Comparison of ENCODE assay signal across 16 cellular contexts in the genomic region with DNA sequence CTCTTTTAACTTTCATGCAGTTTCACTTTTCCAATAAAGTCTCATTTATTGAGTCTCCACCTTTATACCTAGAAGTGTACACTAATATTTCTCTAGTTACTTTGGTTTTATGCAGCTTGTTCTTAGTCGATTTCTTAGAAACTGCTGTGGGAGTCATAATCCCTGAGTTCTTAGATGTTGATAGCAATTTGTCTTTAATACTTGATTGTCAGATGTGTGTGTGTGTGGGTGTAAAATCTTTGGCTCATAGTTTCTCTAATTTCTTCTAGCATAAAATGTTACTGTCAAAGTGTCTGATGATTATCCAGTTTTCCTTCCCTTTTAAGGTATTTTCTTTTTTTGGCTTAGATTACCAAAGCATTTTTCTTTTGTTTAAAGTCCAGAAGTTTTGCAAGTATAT.
A peak's percentile ranks its signal among the peaks of the same experiment; 100 is the strongest.
DNase-seq lines count a peak whose midpoint lies in the region; ATAC-seq, FAIRE-seq and TF ChIP-seq lines count a peak whose summit lies in the region.
"Had no signal": no experiment of that assay in that cellular context is flagged by ENCODE, and none has a peak within 500 bp of the region (broad histone marks: within the 10 kb centered on the region; RNA-seq: fewer than 3 reads in every experiment).

No MANE protein-coding gene starts in this region.

- no peaks in the 10 kb centered on the region for H3K9me1 ChIP-seq in keratinocyte (ENCODE audit: control insufficient read depth, extremely low read depth, insufficient read depth, low read length)

- no peak overlapping the region for H3K4me3 Mint-ChIP-seq in GM23338
- H3K4me3 Mint-ChIP-seq: CD4-positive, alpha-beta T cell; IgD-negative memory B cell had no signal

- H3K9me2 ChIP-seq in GM23338 (ENCODE audit: insufficient read depth), result no peaks in the 10 kb centered on the region

- TF ChIP-seq CTCF in GM23338 (conservative IDR thresholded peaks at IDR 0.05; ENCODE audit: low read depth in 2 of 2) (no peak), keratinocyte (optimal IDR thresholded peaks at IDR 0.05 in 1 of 3, IDR thresholded peaks at IDR 0.05 in 1 of 3, conservative IDR thresholded peaks at IDR 0.05 in 1 of 3; ENCODE audit: extremely low read depth in 1 of 3, insufficient read depth in 2 of 3, low read length in 3 of 3) (no peak), omental fat pad (IDR thresholded peaks at IDR 0.05) (no peak), upper lobe of left lung (IDR thresholded peaks at IDR 0.05) (no peak)

- H3K36me3 ChIP-seq in GM23338 (ENCODE audit: insufficient read depth) (no peaks in the 10 kb centered on the region), keratinocyte (ENCODE audit: control insufficient read depth in 2 of 2, extremely low read depth in 1 of 2, insufficient read depth in 2 of 2, low read length in 2 of 2) (no peaks in the 10 kb centered on the region), upper lobe of left lung (no peaks in the 10 kb centered on the region)

- no peaks in the 10 kb centered on the region for H3K27me3 Mint-ChIP-seq in GM23338 (ENCODE audit: insufficient read depth, low read depth, poor library complexity)
- H3K27me3 Mint-ChIP-seq: CD4-positive, alpha-beta T cell; IgD-negative memory B cell had no signal

- no peaks in the 10 kb centered on the region for H3K36me3 Mint-ChIP-seq in GM23338 (ENCODE audit: low read depth)
- H3K36me3 Mint-ChIP-seq: IgD-negative memory B cell had no signal

- H3K4me2 ChIP-seq in GM23338, result no peak overlapping the region
- no peak overlapping the region for H3K4me2 ChIP-seq in keratinocyte (ENCODE audit: control insufficient read depth, extremely low read depth, insufficient read depth, low read depth, low read length)

- H3F3A ChIP-seq in GM23338 (replicated peaks; ENCODE audit: low read depth), result no peaks in the 10 kb centered on the region

- no peaks in the 10 kb centered on the region for H3K9me3 ChIP-seq in keratinocyte (ENCODE audit: control insufficient read depth, low read depth, low read length)
- no peaks in the 10 kb centered on the region for H3K9me3 ChIP-seq in upper lobe of left lung
- H3K9me3 ChIP-seq: Caco-2 had no signal

- dilution Hi-C loops in keratinocyte (cut with MboI; ENCODE audit: extremely low pct_ligation_motif_present, low sequenced_read_pairs), result no loop called here

- ATAC-seq in GM23338 (no peak), omental fat pad (ENCODE audit: low FRiP score) (peak; percentile 54), upper lobe of left lung (ENCODE audit: low FRiP score in 2 of 2) (no peak)

- H3K4me1 ChIP-seq in GM23338 (ENCODE audit: insufficient read depth) (no peaks in the 10 kb centered on the region), keratinocyte (ENCODE audit: control insufficient read depth, extremely low read depth, insufficient read depth, low read length) (no peaks in the 10 kb centered on the region), upper lobe of left lung (no peaks in the 10 kb centered on the region)
- H3K4me1 ChIP-seq: Caco-2 had no signal

- H3K4me3 ChIP-seq in GM23338 (no peak overlapping the region), keratinocyte (ENCODE audit: control insufficient read depth in 2 of 3, extremely low read depth in 1 of 3, insufficient read depth in 2 of 3, low read depth in 1 of 3, low read length in 3 of 3) (no peak overlapping the region), upper lobe of left lung (no peak overlapping the region)

- H3K27me3 ChIP-seq in GM23338 (ENCODE audit: insufficient read depth), result no peaks in the 10 kb centered on the region
- H3K27me3 ChIP-seq in keratinocyte (ENCODE audit: control insufficient read depth, extremely low read depth, insufficient read depth, low read length), result no peaks in the 10 kb centered on the region
- H3K27me3 ChIP-seq in upper lobe of left lung, result no peaks in the 10 kb centered on the region

- FAIRE-seq in keratinocyte (lab: Jason Lieb, UNC), result peak; percentile 9
- FAIRE-seq: D721Med, GM12891, HTR-8/SVneo had no signal

- no peak overlapping the region for H3K27ac ChIP-seq in GM23338 (ENCODE audit: low read depth)
- no peak overlapping the region for H3K27ac ChIP-seq in keratinocyte (ENCODE audit: control insufficient read depth, insufficient read depth, low read length)
- no peak overlapping the region for H3K27ac ChIP-seq in upper lobe of left lung
- H3K27ac ChIP-seq: C4-2B had no signal

- 56 to 66% methylated on average over 1 of the region's 1 CpG for WGBS in upper lobe of left lung, 2 donors

- H2AFZ ChIP-seq in GM23338, result peak overlapping the region; percentile 33; the same call in 1 of the 2 replicates
- no peak overlapping the region for H2AFZ ChIP-seq in keratinocyte (ENCODE audit: control insufficient read depth, low read length)

- no peaks in the 10 kb centered on the region for H3K4me1 Mint-ChIP-seq in GM23338
- H3K4me1 Mint-ChIP-seq: IgD-negative memory B cell had no signal

- TF ChIP-seq POLR2A in upper lobe of left lung (IDR thresholded peaks at IDR 0.05), result no peak

- H3K27ac Mint-ChIP-seq in GM23338, result no peak overlapping the region
- H3K27ac Mint-ChIP-seq: CD4-positive, alpha-beta T cell; IgD-negative memory B cell had no signal

- H3K9ac ChIP-seq in keratinocyte (ENCODE audit: control insufficient read depth, extremely low read depth, insufficient read depth, low read length), result no peak overlapping the region

- no peaks in the 10 kb centered on the region for H4K20me1 ChIP-seq in GM23338 (replicated peaks; ENCODE audit: insufficient read depth)
- H4K20me1 ChIP-seq in keratinocyte (ENCODE audit: control insufficient read depth, extremely low read depth, insufficient read depth, low read length), result no peaks in the 10 kb centered on the region

- DNase-seq in GM23338 (ENCODE audit: low spot score) (no peak), keratinocyte (ENCODE audit: low read depth, low spot score) (no peak), omental fat pad (ENCODE audit: low spot score) (no peak), activated T-cell treated with anti-CD3 and anti-CD28 coated beads for 4 hours (no peak), NCI-H510A (lab: John Stamatoyannopoulos, UW) (no peak), upper lobe of left lung (no peak)
- DNase-seq: AML-193; Caco-2; CD4-positive, alpha-beta T cell; GOT3; H7 had no signal

- no peak for TF ChIP-seq EP300 in upper lobe of left lung (IDR thresholded peaks at IDR 0.05)

- H3K79me2 ChIP-seq in GM23338 (replicated peaks; ENCODE audit: insufficient read depth), result no peaks in the 10 kb centered on the region
- H3K79me2 ChIP-seq in keratinocyte (ENCODE audit: control insufficient read depth, insufficient read depth, low read length), result no peaks in the 10 kb centered on the region

- H3K9me3 Mint-ChIP-seq in GM23338, result no peaks in the 10 kb centered on the region
- H3K9me3 Mint-ChIP-seq: CD4-positive, alpha-beta T cell had no signal

TF ChIP-seq in GM23338, 12 proteins besides CTCF, POLR2A, EP300 and RAD21 (continues in another document):
- no peak for TF ChIP-seq ZNF331 (CRISPR knock-in tag; IDR thresholded peaks at IDR 0.05; ENCODE audit: low read depth)
- no peak for TF ChIP-seq CREB1 (CRISPR knock-in tag; IDR thresholded peaks at IDR 0.05; ENCODE audit: low read depth)
- TF ChIP-seq JUNB (IDR thresholded peaks at IDR 0.05; ENCODE audit: unreplicated experiment), result no peak
- TF ChIP-seq, protein P1, sequence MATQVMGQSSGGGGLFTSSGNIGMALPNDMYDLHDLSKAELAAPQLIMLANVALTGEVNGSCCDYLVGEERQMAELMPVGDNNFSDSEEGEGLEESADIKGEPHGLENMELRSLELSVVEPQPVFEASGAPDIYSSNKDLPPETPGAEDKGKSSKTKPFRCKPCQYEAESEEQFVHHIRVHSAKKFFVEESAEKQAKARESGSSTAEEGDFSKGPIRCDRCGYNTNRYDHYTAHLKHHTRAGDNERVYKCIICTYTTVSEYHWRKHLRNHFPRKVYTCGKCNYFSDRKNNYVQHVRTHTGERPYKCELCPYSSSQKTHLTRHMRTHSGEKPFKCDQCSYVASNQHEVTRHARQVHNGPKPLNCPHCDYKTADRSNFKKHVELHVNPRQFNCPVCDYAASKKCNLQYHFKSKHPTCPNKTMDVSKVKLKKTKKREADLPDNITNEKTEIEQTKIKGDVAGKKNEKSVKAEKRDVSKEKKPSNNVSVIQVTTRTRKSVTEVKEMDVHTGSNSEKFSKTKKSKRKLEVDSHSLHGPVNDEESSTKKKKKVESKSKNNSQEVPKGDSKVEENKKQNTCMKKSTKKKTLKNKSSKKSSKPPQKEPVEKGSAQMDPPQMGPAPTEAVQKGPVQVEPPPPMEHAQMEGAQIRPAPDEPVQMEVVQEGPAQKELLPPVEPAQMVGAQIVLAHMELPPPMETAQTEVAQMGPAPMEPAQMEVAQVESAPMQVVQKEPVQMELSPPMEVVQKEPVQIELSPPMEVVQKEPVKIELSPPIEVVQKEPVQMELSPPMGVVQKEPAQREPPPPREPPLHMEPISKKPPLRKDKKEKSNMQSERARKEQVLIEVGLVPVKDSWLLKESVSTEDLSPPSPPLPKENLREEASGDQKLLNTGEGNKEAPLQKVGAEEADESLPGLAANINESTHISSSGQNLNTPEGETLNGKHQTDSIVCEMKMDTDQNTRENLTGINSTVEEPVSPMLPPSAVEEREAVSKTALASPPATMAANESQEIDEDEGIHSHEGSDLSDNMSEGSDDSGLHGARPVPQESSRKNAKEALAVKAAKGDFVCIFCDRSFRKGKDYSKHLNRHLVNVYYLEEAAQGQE (IDR thresholded peaks at IDR 0.05; ENCODE audit: unreplicated experiment), result no peak
